ENCODE assay signal across 22 cellular contexts in the genomic region with DNA sequence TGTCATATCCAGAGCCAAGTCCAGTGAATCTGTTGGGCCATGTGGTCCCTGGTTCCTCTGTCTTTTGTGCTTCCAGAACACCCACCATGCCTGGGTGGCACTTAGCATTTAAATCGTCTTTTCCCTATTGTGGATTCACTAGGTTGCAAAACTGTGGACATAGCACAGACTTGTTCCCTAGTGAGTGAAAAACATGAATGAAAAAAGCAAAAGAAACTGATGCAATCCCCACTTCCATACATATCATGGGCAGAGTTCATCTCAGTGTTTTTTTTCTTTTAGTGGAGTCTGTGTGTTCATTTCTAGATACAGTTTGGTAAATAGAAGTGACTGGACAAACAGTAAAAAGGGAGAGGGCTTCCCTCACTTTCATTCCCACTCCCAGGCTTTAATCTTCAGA.
DNase-seq lines count a peak whose midpoint lies in the region; ATAC-seq, FAIRE-seq and TF ChIP-seq lines count a peak whose summit lies in the region.
"Had no signal": no experiment of that assay in that cellular context is flagged by ENCODE, and none has a peak within 500 bp of the region (broad histone marks: within the 10 kb centered on the region; RNA-seq: fewer than 3 reads in every experiment).

No MANE protein-coding gene starts in this region.

- H3K4me3 ChIP-seq in IMR-90 (ENCODE audit: insufficient read depth, low read depth, low read length) (no peak overlapping the region), H1 (ENCODE audit: extremely low read depth in 1 of 4, insufficient read depth in 2 of 4, low read depth in 3 of 4, low read length in 4 of 4) (no peak overlapping the region), fibroblast of villous mesenchyme (ENCODE audit: low read depth, low read length) (no peak overlapping the region)
- H3K4me3 ChIP-seq: BLaER1 treated with 17β-estradiol and CSF1 and Interleukin-3, amounts not matched to agents 10 nM and 100 nM had no signal

- no peak overlapping the region for H2AK5ac ChIP-seq in IMR-90 (ENCODE audit: low read depth, low read length)
- H2AK5ac ChIP-seq in H1 (ENCODE audit: low read depth, low read length): no peak overlapping the region

- WGBS in IMR-90 (ENCODE audit: extremely low coverage in 2 of 2, insufficient read length in 1 of 2), 2 experiments: no CpG with 5 or more reads among the region's 1 CpG
- 77% methylated on average over 1 of the region's 1 CpG; no CpG with 5 or more reads in 1 of the 2 experiments for WGBS in H1 (ENCODE audit: extremely low coverage in 1 of 2, insufficient coverage in 1 of 2, insufficient read length in 1 of 2, insufficient replicate concordance in 2 of 2, low coverage in 1 of 2, low lambda C conversion rate in 2 of 2, missing lambda C conversion rate in 1 of 2), 2 experiments

- H3K4me2 ChIP-seq in IMR-90 (ENCODE audit: low read depth, low read length) (no peak overlapping the region), H1 (ENCODE audit: insufficient read depth in 1 of 2, low read depth in 2 of 2, low read length in 2 of 2) (no peak overlapping the region)
- H3K4me2 ChIP-seq: BLaER1 treated with 17β-estradiol and CSF1 and Interleukin-3, amounts not matched to agents 10 nM and 100 nM had no signal

- in situ Hi-C loops in IMR-90 (cut with MboI; ENCODE audit: low sequenced_read_pairs): no loop called here

- no peak overlapping the region for H2AK9ac ChIP-seq in IMR-90 (replicated peaks; ENCODE audit: low read depth, low read length, poor library complexity)

- H3K9ac ChIP-seq in IMR-90 (ENCODE audit: low read depth, low read length) (no peak overlapping the region), H1 (replicated peaks in 1 of 4; ENCODE audit: extremely low read depth in 1 of 4, low read depth in 3 of 4, low read length in 3 of 4) (no peak overlapping the region)
- H3K9ac ChIP-seq: BLaER1 treated with 17β-estradiol and CSF1 and Interleukin-3, amounts not matched to agents 10 nM and 100 nM had no signal

- H3K27me3 ChIP-seq in IMR-90 (ENCODE audit: control insufficient read depth, insufficient read depth, low read length): no peaks in the 10 kb centered on the region
- H3K27me3 ChIP-seq in H1 (replicated peaks in 1 of 4; ENCODE audit: control insufficient read depth in 3 of 4, extremely low read depth in 1 of 4, insufficient read depth in 3 of 4, low read length in 3 of 4): no peaks in the 10 kb centered on the region
- H3K27me3 ChIP-seq: BE2C; BLaER1 treated with 17β-estradiol and CSF1 and Interleukin-3, amounts not matched to agents 10 nM and 100 nM had no signal

- peak; percentile 35; the same call in 1 of the 2 replicates for ATAC-seq in IMR-90 (ENCODE audit: low read depth)
- no peak for ATAC-seq in HG03469 (IDR thresholded peaks at IDR 0.05; ENCODE audit: unreplicated experiment)

- no peaks in the 10 kb centered on the region; the same call in 1 of the 2 replicates for H3K4me1 ChIP-seq in IMR-90 (ENCODE audit: control insufficient read depth, insufficient read depth, low read length)
- H3K4me1 ChIP-seq in H1 (replicated peaks in 1 of 4; ENCODE audit: control insufficient read depth in 3 of 4, insufficient read depth in 4 of 4, low read length in 3 of 4): no peaks in the 10 kb centered on the region; a peak in 1 of 7 replicates

- intact Hi-C loops in IMR-90 (cut with micrococcal nuclease): no loop called here

- no peak overlapping the region for H2BK20ac ChIP-seq in IMR-90 (ENCODE audit: low read depth, low read length)
- H2BK20ac ChIP-seq in H1 (ENCODE audit: low read length): no peak overlapping the region

- no peak overlapping the region for H3K27ac ChIP-seq in IMR-90 (ENCODE audit: insufficient read depth, low read length)
- H3K27ac ChIP-seq in H1 (ENCODE audit: low read depth, low read length): no peak overlapping the region
- H3K27ac ChIP-seq: 22Rv1; BLaER1 treated with 17β-estradiol and CSF1 and Interleukin-3, amounts not matched to agents 10 nM and 100 nM had no signal

- TF ChIP-seq EP300 in H1 (IDR thresholded peaks at IDR 0.05; ENCODE audit: borderline replicate concordance in 1 of 2, low read depth in 2 of 2, low read length in 2 of 2): no peak

- no peak for FAIRE-seq in H1 (lab: Jason Lieb, UNC)
- FAIRE-seq: A204.1, G401.6, GM12892 had no signal

- H2BK15ac ChIP-seq in IMR-90 (ENCODE audit: low read depth, low read length) (no peak overlapping the region), H1 (ENCODE audit: low read length) (0 out of 2 replicates have a peak overlapping the region, but pooled peaks have one; percentile 25)

- H3K18ac ChIP-seq in IMR-90 (ENCODE audit: low read depth, low read length): no peak overlapping the region
- no peak overlapping the region for H3K18ac ChIP-seq in H1 (ENCODE audit: extremely low read depth, low read length)

- H4K5ac ChIP-seq in IMR-90 (ENCODE audit: low read depth, low read length) (no peak overlapping the region), H1 (ENCODE audit: insufficient read length, low read depth, low read length) (no peak overlapping the region)

- H3K79me2 ChIP-seq in H1 (ENCODE audit: control insufficient read depth in 1 of 2, insufficient read depth in 2 of 2, low read length in 2 of 2): no peaks in the 10 kb centered on the region

- TF ChIP-seq CTCF in IMR-90 (conservative IDR thresholded peaks at IDR 0.05; ENCODE audit: low read depth, low read length) (no peak), H1 (IDR thresholded peaks at IDR 0.05; ENCODE audit: control extremely low read depth in 1 of 3, insufficient read depth in 1 of 3, low read depth in 1 of 3, low read length in 3 of 3) (no peak), fibroblast of villous mesenchyme (IDR thresholded peaks at IDR 0.05; ENCODE audit: insufficient read depth, low read depth, low read length) (no peak)

- H2BK5ac ChIP-seq in IMR-90 (ENCODE audit: low read depth, low read length, poor library complexity, severe bottlenecking): no peak overlapping the region
- H2BK5ac ChIP-seq in H1 (ENCODE audit: low read depth, low read length): no peak overlapping the region

- dilution Hi-C loops in IMR-90 (cut with HindIII; ENCODE audit: low sequenced_read_pairs, unreplicated experiment): no loop called here

- H3K36me3 ChIP-seq in IMR-90 (ENCODE audit: control insufficient read depth, insufficient read depth, low read length): no peaks in the 10 kb centered on the region
- H3K36me3 ChIP-seq in H1 (ENCODE audit: control insufficient read depth in 2 of 4, insufficient read depth in 4 of 4, low read length in 3 of 4): no peaks in the 10 kb centered on the region
- H3K36me3 ChIP-seq: BE2C; BLaER1 treated with 17β-estradiol and CSF1 and Interleukin-3, amounts not matched to agents 10 nM and 100 nM had no signal

- no peaks in the 10 kb centered on the region for H4K20me1 ChIP-seq in IMR-90 (ENCODE audit: insufficient read depth, low read length)
- no peaks in the 10 kb centered on the region for H4K20me1 ChIP-seq in H1 (replicated peaks in 1 of 2; ENCODE audit: control insufficient read depth in 1 of 2, insufficient read depth in 2 of 2, low read length in 2 of 2)

- no peak overlapping the region for H3K23ac ChIP-seq in IMR-90 (ENCODE audit: low read depth, low read length)
- H3K23ac ChIP-seq in H1 (ENCODE audit: insufficient read length): no peak overlapping the region

- H3K79me1 ChIP-seq in IMR-90 (ENCODE audit: low read depth in 1 of 2, low read length in 2 of 2) (no peaks in the 10 kb centered on the region), H1 (ENCODE audit: low read depth, low read length) (no peaks in the 10 kb centered on the region; the same call in 1 of the 2 replicates)

- no peak overlapping the region for H3K56ac ChIP-seq in IMR-90 (ENCODE audit: extremely low read depth, insufficient read depth, low read length)
- H3K56ac ChIP-seq in H1 (replicated peaks; ENCODE audit: insufficient read length, low read depth, low read length): no peak overlapping the region

- CTCF ChIA-PET in IMR-90 (lab: Yijun Ruan, JAX) (no interaction called here), H1 (lab: Charles Lee; ENCODE audit: partially characterized antibody) (interaction anchor here (1.2 to 1.6 kb wide), 4 partner anchors 13 to 58 kb away, joined by 3 to 4 read pairs (median 4); no protein-coding TSS in a partner anchor)

- TF ChIP-seq POLR2A in IMR-90 (IDR thresholded peaks at IDR 0.05; ENCODE audit: low read depth, low read length): no peak
- TF ChIP-seq POLR2A in H1 (IDR thresholded peaks at IDR 0.05; ENCODE audit: control extremely low read depth in 1 of 2, low read depth in 2 of 2, low read length in 2 of 2): no peak

- POLR2A ChIA-PET in IMR-90 (lab: Charles Lee; ENCODE audit: unreplicated experiment): no interaction called here
- POLR2A ChIA-PET in H1 (lab: Charles Lee; ENCODE audit: partially characterized antibody): interaction anchor here (0.9 kb wide), 1 partner anchor 18 kb away, joined by 3 read pairs; no protein-coding TSS in a partner anchor

- H3K23me2 ChIP-seq in H1 (ENCODE audit: low read depth, low read length): no peaks in the 10 kb centered on the region

- H4K8ac ChIP-seq in IMR-90 (ENCODE audit: low read depth in 2 of 2, low read length in 2 of 2): no peak overlapping the region
- no peak overlapping the region; the same call in 1 of the 2 replicates for H4K8ac ChIP-seq in H1 (ENCODE audit: extremely low read depth, insufficient read depth, low read length)

- no peak for DNase-seq in IMR-90
- no peak for DNase-seq in H1 (ENCODE audit: low read depth in 1 of 2, low spot score in 2 of 2)
- DNase-seq in fibroblast of peridontal ligament (ENCODE audit: extremely low read depth): peak; percentile 47
- peak; percentile 4 for DNase-seq in fibroblast of villous mesenchyme (ENCODE audit: low read depth)
- DNase-seq in iPS-NIHi11 (ENCODE audit: low spot score): no peak
- DNase-seq in stimulated activated naive CD4-positive, alpha-beta T cell (lab: John Stamatoyannopoulos, UW): no peak
- DNase-seq in RKO (ENCODE audit: low spot score): no peak
- DNase-seq: AML-193; BE2C; Calu3; CD4-positive, alpha-beta memory T cell; COR-L47; DND-41; GOT3; H7; HCEC 1CT had no signal

- H2BK120ac ChIP-seq in IMR-90 (ENCODE audit: low read depth, low read length) (no peak overlapping the region), H1 (replicated peaks; ENCODE audit: low read depth, low read length) (no peak overlapping the region)

- TF ChIP-seq RAD21 in IMR-90 (IDR thresholded peaks at IDR 0.05; ENCODE audit: low read length) (no peak), H1 (IDR thresholded peaks at IDR 0.05 in 1 of 2, conservative IDR thresholded peaks at IDR 0.05 in 1 of 2; ENCODE audit: low read depth in 2 of 2, low read length in 2 of 2) (no peak)

- H3K14ac ChIP-seq in IMR-90 (replicated peaks; ENCODE audit: low read depth, low read length) (no peak overlapping the region), H1 (ENCODE audit: insufficient read length) (no peak overlapping the region)

- no peak overlapping the region for H2BK12ac ChIP-seq in H1 (ENCODE audit: low read depth, low read length)

- no peak overlapping the region for H2AFZ ChIP-seq in IMR-90 (replicated peaks; ENCODE audit: low read length, poor library complexity)
- H2AFZ ChIP-seq in H1 (ENCODE audit: low read length): no peak overlapping the region

- no peak overlapping the region for H3K4ac ChIP-seq in IMR-90 (ENCODE audit: low read depth, low read length)
- H3K4ac ChIP-seq in H1 (replicated peaks; ENCODE audit: insufficient read length, low read depth, low read length): no peak overlapping the region

- no peaks in the 10 kb centered on the region for H3K9me1 ChIP-seq in IMR-90 (ENCODE audit: insufficient read depth, low read length)

- H3K9me3 ChIP-seq in IMR-90 (ENCODE audit: control insufficient read depth, insufficient read depth, low read length) (no peaks in the 10 kb centered on the region), H1 (ENCODE audit: insufficient read depth in 2 of 2, low read depth in 1 of 2, low read length in 1 of 2) (no peaks in the 10 kb centered on the region)
- H3K9me3 ChIP-seq: BE2C; BLaER1 treated with 17β-estradiol and CSF1 and Interleukin-3, amounts not matched to agents 10 nM and 100 nM had no signal

- BruUV-seq in IMR-90 (replicated peaks; lab: Mats Ljungman, UMichigan): no TSS peak

- H4K91ac ChIP-seq in IMR-90 (ENCODE audit: insufficient read depth, low read depth, low read length) (no peak overlapping the region), H1 (replicated peaks; ENCODE audit: insufficient read length, low read length) (no peak overlapping the region)

Comparison
In these comparisons a context has a peak if more than half of its experiments do, and no peak if none do; other contexts are left out.
1. DNase-seq: peak in fibroblast of peridontal ligament (single experiment) and fibroblast of villous mesenchyme (single experiment); none in IMR-90 (single experiment), H1 (0 of 2), iPS-NIHi11 (single experiment), stimulated activated naive CD4-positive, alpha-beta T cell (0 of 6) and RKO (single experiment).